ENCODE assay signal across 7 cellular contexts in the genomic region with DNA sequence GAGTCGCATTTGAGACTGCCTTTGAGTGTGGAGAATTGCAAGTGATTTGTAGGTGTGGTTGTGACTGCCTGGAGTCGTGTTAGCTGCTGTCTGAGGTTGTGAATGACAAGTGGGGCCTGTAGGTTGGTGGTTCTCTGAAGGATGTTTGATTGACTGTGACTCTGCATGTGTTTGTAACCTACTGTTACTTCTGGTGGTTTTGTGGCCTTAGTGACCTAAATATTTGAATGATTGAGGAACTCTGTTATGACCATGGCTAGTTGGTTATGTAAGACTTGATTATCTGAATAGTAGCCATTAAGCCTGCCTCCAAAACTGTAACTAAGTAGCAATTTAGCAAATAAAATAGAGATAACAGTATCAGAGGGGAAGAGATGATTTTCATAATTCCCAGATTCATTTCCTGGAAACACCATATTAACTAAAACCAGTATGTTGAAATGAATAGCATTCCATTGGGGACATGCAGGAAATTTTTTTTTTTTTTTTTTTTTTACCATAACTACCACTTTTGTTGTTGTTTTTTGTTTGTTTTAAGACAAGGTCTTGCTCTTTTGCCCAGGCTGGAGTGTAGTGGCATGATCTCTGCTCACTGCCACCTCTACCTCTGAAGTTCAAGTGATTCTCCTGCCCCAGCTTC. TPM values are rescaled to one million over a fixed set of nuclear protein-coding genes. Genes with fewer than 3 reads are reported as not detected.
DNase-seq lines count a peak whose midpoint lies in the region; ATAC-seq and TF ChIP-seq lines count a peak whose summit lies in the region.

No MANE protein-coding gene starts in this region.

- H3K4me1 ChIP-seq in mucosa of stomach (ENCODE audit: control insufficient read depth, insufficient read depth, low read length): peaks cover 7% of the 10 kb centered on the region

- peak overlapping the region; percentile 32 for H3K4me3 ChIP-seq in mucosa of stomach (ENCODE audit: low read length)

- no peaks in the 10 kb centered on the region for H3K36me3 ChIP-seq in mucosa of stomach (ENCODE audit: control insufficient read depth, insufficient read depth, low read length)

- peak overlapping the region; percentile 63 for H3K9ac ChIP-seq in mucosa of stomach (ENCODE audit: low read length)

- H3K27me3 ChIP-seq in mucosa of stomach (ENCODE audit: control insufficient read depth, insufficient read depth, low read length): no peaks in the 10 kb centered on the region

- DNase-seq in cerebellum (ENCODE audit: low spot score): peak; percentile 31
- no peak for DNase-seq in dedifferentiated amniotic fluid mesenchymal stem cell (ENCODE audit: extremely low spot score)
- DNase-seq in activated effector memory CD4-positive, alpha-beta T cell treated with anti-CD3 and anti-CD28 coated beads, Interleukin-2, amount 50 U/mL, for 16 hours: no peak
- DNase-seq in DMS 273 treated with DMSO at 0.1 percent for 48 hours (lab: John Stamatoyannopoulos, UW): no peak

- ATAC-seq in GM18867 (IDR thresholded peaks at IDR 0.05; ENCODE audit: unreplicated experiment): peak; percentile 18

- TF ChIP-seq RAD21 in Ishikawa (IDR thresholded peaks at IDR 0.05; ENCODE audit: low read depth): no peak

- H3K9me3 ChIP-seq in mucosa of stomach (ENCODE audit: control insufficient read depth, low read length): no peaks in the 10 kb centered on the region

- TF ChIP-seq EP300 in Ishikawa (IDR thresholded peaks at IDR 0.05; ENCODE audit: borderline replicate concordance): no peak

TF ChIP-seq in Ishikawa, 13 proteins besides CTCF, POLR2A, EP300 and RAD21:
- TF ChIP-seq TCF12 (IDR thresholded peaks at IDR 0.05; ENCODE audit: low read depth): no peak
- TF ChIP-seq, protein P1, sequence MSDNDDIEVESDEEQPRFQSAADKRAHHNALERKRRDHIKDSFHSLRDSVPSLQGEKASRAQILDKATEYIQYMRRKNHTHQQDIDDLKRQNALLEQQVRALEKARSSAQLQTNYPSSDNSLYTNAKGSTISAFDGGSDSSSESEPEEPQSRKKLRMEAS (IDR thresholded peaks at IDR 0.05): peak; percentile 1; the same call in 1 of the 2 replicates
- TF ChIP-seq, protein P2, sequence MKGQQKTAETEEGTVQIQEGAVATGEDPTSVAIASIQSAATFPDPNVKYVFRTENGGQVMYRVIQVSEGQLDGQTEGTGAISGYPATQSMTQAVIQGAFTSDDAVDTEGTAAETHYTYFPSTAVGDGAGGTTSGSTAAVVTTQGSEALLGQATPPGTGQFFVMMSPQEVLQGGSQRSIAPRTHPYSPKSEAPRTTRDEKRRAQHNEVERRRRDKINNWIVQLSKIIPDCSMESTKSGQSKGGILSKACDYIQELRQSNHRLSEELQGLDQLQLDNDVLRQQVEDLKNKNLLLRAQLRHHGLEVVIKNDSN (IDR thresholded peaks at IDR 0.05): no peak
TF ChIP-seq in Ishikawa: peak in this region for 1.

RNA-seq across cellular contexts. Expression of a gene that starts 0.8 kb away (rescaled TPM):
- total RNA-seq in cerebellum: 87.1 TPM

RNA-seq across cellular contexts. Expression of a gene that starts 32.9 kb away (rescaled TPM):
- total RNA-seq in cerebellum: 41.0 TPM
